8 cellular contexts compared by ENCODE assay signal in the genomic region with DNA sequence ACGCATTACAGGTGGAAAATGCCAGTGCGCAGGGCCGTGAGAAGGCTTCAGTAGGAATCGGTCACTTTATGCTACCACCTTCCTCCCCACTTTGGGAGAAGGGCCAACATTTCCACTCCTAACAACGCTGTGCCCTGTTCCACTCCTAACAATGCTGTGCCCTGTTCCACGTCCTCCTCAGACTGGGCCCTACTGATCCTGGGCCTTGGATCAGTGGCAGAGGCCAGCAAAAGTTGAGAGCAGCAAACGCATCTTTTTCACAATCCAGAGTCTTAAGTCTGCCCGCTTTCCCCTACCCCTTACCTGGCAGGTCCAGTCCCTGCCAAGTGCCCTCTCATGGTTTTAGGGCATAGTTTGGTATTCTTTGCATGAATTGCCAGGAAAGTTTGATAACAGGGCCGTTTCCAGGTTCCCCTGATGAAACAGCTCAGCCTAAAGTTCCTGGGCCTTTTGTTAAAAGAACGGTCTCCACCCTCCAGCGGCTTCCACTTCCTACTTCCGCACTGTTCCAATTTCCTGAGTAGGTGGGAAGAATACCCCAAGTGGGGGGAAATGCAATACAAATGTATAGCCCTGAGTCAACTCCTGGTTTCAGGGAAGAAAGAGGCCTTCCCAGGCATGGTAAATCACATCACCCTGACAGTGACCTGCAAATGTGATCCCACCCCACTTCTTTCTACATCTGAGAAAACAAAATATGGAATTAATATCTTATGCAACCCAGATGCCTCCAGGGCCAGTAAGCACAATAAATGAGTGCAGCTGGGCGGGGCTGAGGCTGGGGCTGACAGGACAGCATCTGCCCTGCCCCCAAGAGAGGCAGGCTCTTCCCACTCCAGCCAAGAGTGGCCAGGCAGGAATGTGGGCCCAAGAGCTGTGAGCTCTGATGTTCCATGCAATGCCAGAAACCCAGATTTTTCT.
DNase-seq lines count a peak whose midpoint lies in the region; TF ChIP-seq lines count a peak whose summit lies in the region.

No MANE protein-coding gene starts in this region.

- in situ Hi-C loops in astrocyte of the cerebellum (cut with HindIII; ENCODE audit: low sequenced_read_pairs): no loop called here

- H3K27ac ChIP-seq in iPS-20b (ENCODE audit: low read length): peak overlapping the region; percentile 78

- peak overlapping the region; percentile 75 for H3K9ac ChIP-seq in iPS-20b (ENCODE audit: low read depth, low read length)

- no peaks in the 10 kb centered on the region for H3K27me3 ChIP-seq in iPS-20b (ENCODE audit: insufficient read depth, low read length)

- H3K4me3 ChIP-seq in astrocyte of the cerebellum (ENCODE audit: low read depth, low read length): peak overlapping the region; percentile 22
- peak overlapping the region; percentile 40 for H3K4me3 ChIP-seq in iPS-20b (ENCODE audit: low read length)
- no peak overlapping the region for H3K4me3 ChIP-seq in skeletal muscle cell (ENCODE audit: low read depth, low read length)

- DNase-seq in HS-27A (ENCODE audit: low read depth): peak; percentile 78
- DNase-seq in astrocyte of the cerebellum (ENCODE audit: low read depth): peak; percentile 82
- DNase-seq in skeletal muscle cell (ENCODE audit: low read depth): peak; percentile 90
- no peak for DNase-seq in SHP77 treated with DMSO at 0.1 percent for 48 hours (lab: John Stamatoyannopoulos, UW)
- DNase-seq in stimulated activated naive CD4-positive, alpha-beta T cell treated with Interleukin-2 at 50 U/mL for 16 hours (lab: John Stamatoyannopoulos, UW): no peak
- DNase-seq in stimulated activated CD4-positive, alpha-beta T cell treated with anti-CD3 and anti-CD28 coated beads, Interleukin-12 subunit alpha, Interleukin-12 subunit beta, amount 100 ng/mL, for 4 hours: no peak
- DNase-seq in COLO668 (lab: John Stamatoyannopoulos, UW; ENCODE audit: unreplicated experiment): no peak

- peaks cover 71% of the 10 kb centered on the region for H3K4me1 ChIP-seq in iPS-20b (ENCODE audit: insufficient read depth, low read length)

- no peaks in the 10 kb centered on the region for H3K9me3 ChIP-seq in iPS-20b (ENCODE audit: insufficient read depth, low read depth, low read length)

- no peak for TF ChIP-seq CTCF in astrocyte of the cerebellum (IDR thresholded peaks at IDR 0.05; ENCODE audit: low read depth, low read length, missing control alignments)

- peaks cover 46% of the 10 kb centered on the region for H3K36me3 ChIP-seq in iPS-20b (ENCODE audit: insufficient read depth, low read depth, low read length)

Comparison
In these comparisons a context has a peak if more than half of its experiments do, and no peak if none do; other contexts are left out.
1. DNase-seq: peak in HS-27A (single experiment), astrocyte of the cerebellum (single experiment) and skeletal muscle cell (single experiment); none in SHP77 treated with DMSO at 0.1 percent for 48 hours (single experiment), stimulated activated naive CD4-positive, alpha-beta T cell treated with Interleukin-2 at 50 U/mL for 16 hours (single experiment), stimulated activated CD4-positive, alpha-beta T cell treated with anti-CD3 and anti-CD28 coated beads, Interleukin-12 subunit alpha, Interleukin-12 subunit beta, amount 100 ng/mL, for 4 hours (single experiment) and COLO668 (single experiment).